Comparison of ENCODE assay signal across 28 cellular contexts in genomic region chr2:55526174-55526573, GRCh38.
"Had no signal": no experiment of that assay in that cellular context is flagged by ENCODE, and none has a peak within 500 bp of the region (broad histone marks: within the 10 kb centered on the region; RNA-seq: fewer than 3 reads in every experiment).

No MANE protein-coding gene starts in this region.

- DNase-seq: colonic mucosa; cortex of kidney; effector CD8-positive, alpha-beta T cell; effector memory CD8-positive, alpha-beta T cell; endodermal cell; erythroblast; esophagus squamous epithelium; foreskin fibroblast; foreskin melanocyte; gastrocnemius medialis; glutamatergic neuron; head of caudate nucleus; heart right ventricle; hippocampal formation; left cardiac atrium; left lung; left ventricle myocardium superior; lower lobe of right lung; mesenchymal stem cell; mucosa of descending colon; naive B cell had no signal

- H3K27me3 ChIP-seq: colonic mucosa, esophagus squamous epithelium, gastrocnemius medialis, heart right ventricle, left lung had no signal

- FAIRE-seq: endometrium, islet of Langerhans, keratinocyte had no signal

- H3K4me1 Mint-ChIP-seq: endodermal cell, mesothelial cell of epicardium had no signal

- H3K4me3 ChIP-seq: colonic mucosa, esophagus squamous epithelium, gastrocnemius medialis, heart right ventricle, left lung, lower lobe of right lung, mucosa of descending colon had no signal

- H3K27ac ChIP-seq: colonic mucosa, epithelial cell of prostate, esophagus squamous epithelium, gastrocnemius medialis, heart right ventricle, left lung, lower lobe of right lung had no signal

- H3K27ac Mint-ChIP-seq: dendritic cell treated with granulocyte-macrophage colony-stimulating factor and Interleukin-4, amounts not matched to agents 40 ng/mL and 50 ng/mL, for 4 days; effector memory CD8-positive, alpha-beta T cell; endodermal cell; mesothelial cell of epicardium had no signal

- H3K9me3 Mint-ChIP-seq: dendritic cell treated with granulocyte-macrophage colony-stimulating factor and Interleukin-4, amounts not matched to agents 40 ng/mL and 50 ng/mL, for 4 days; effector memory CD8-positive, alpha-beta T cell; endodermal cell; mesothelial cell of epicardium had no signal

- H3K36me3 ChIP-seq: colonic mucosa had no signal

- H3K4me3 Mint-ChIP-seq: dendritic cell treated with granulocyte-macrophage colony-stimulating factor and Interleukin-4, amounts not matched to agents 40 ng/mL and 50 ng/mL, for 4 days; effector memory CD8-positive, alpha-beta T cell; endodermal cell; mesothelial cell of epicardium had no signal

- ATAC-seq: effector memory CD8-positive, alpha-beta T cell; esophagus mucosa; gastrocnemius medialis; heart right ventricle; left cardiac atrium; left lung; left ventricle myocardium superior; lower lobe of right lung; mucosa of descending colon had no signal

- H3K27me3 Mint-ChIP-seq: dendritic cell treated with granulocyte-macrophage colony-stimulating factor and Interleukin-4, amounts not matched to agents 40 ng/mL and 50 ng/mL, for 4 days; effector memory CD8-positive, alpha-beta T cell; naive B cell had no signal

- H3K9me3 ChIP-seq: colonic mucosa, esophagus squamous epithelium, gastrocnemius medialis, heart right ventricle, left lung, lower lobe of right lung, mucosa of descending colon had no signal

- H3K4me1 ChIP-seq: colonic mucosa had no signal
